ENCODE assay signal across 8 cellular contexts in genomic region chr19:10010247-10010691, GRCh38. TPM values are rescaled to one million over a fixed set of nuclear protein-coding genes. Genes with fewer than 3 reads are reported as not detected.
DNase-seq lines count a peak whose midpoint lies in the region; ATAC-seq, FAIRE-seq and TF ChIP-seq lines count a peak whose summit lies in the region.

Gene COL5A3 (minus strand): TSS chr19:10010504. CDS start chr19:10010385, 119 bp downstream.

- H3K27me3 ChIP-seq in H7 (ENCODE audit: control insufficient read depth, insufficient read depth, low read length) (peaks cover 34% of the 10 kb centered on the region), keratinocyte (ENCODE audit: control insufficient read depth, extremely low read depth, insufficient read depth, low read length) (no peaks in the 10 kb centered on the region), subcutaneous abdominal adipose tissue (ENCODE audit: control insufficient read depth in 5 of 5, insufficient read depth in 4 of 5, low read length in 5 of 5) (peaks cover 0 to 20% (median 11%) of the 10 kb centered on the region in 5 donors), BE2C (peaks cover 62% of the 10 kb centered on the region)

- H3K9me3 ChIP-seq in keratinocyte (ENCODE audit: control insufficient read depth, low read depth, low read length) = no peaks in the 10 kb centered on the region
- H3K9me3 ChIP-seq in subcutaneous abdominal adipose tissue (ENCODE audit: control insufficient read depth in 5 of 5, low read length in 5 of 5) = peaks cover 0 to 3% (median 0%) of the 10 kb centered on the region in 5 donors
- H3K9me3 ChIP-seq in BE2C = no peaks in the 10 kb centered on the region

- H3K4me1 Mint-ChIP-seq in central memory CD8-positive, alpha-beta T cell = peaks cover 32% of the 10 kb centered on the region

- no peak within 1 kb of the TSS for H2AFZ ChIP-seq in keratinocyte (ENCODE audit: control insufficient read depth, low read length)

- peak within 1 kb of the TSS; percentile 74 for H3K4me2 ChIP-seq in keratinocyte (ENCODE audit: control insufficient read depth, extremely low read depth, insufficient read depth, low read depth, low read length)

- dilution Hi-C loops in keratinocyte (cut with MboI; ENCODE audit: extremely low pct_ligation_motif_present, low sequenced_read_pairs) = no loop called here

- no peak within 1 kb of the TSS for H3K9ac ChIP-seq in keratinocyte (ENCODE audit: control insufficient read depth, extremely low read depth, insufficient read depth, low read length)
- peak within 1 kb of the TSS in 3 of 5 donors; percentile 46 to 52 (median 47) for H3K9ac ChIP-seq in subcutaneous abdominal adipose tissue (ENCODE audit: low read length in 5 of 5)

- H3K4me3 Mint-ChIP-seq in central memory CD8-positive, alpha-beta T cell = peak within 1 kb of the TSS; percentile 25

- H3K79me2 ChIP-seq in keratinocyte (ENCODE audit: control insufficient read depth, insufficient read depth, low read length) = no peaks in the 10 kb centered on the region

- peaks cover 10% of the 10 kb centered on the region for H3K36me3 Mint-ChIP-seq in central memory CD8-positive, alpha-beta T cell (ENCODE audit: insufficient read depth)

- TF ChIP-seq POLR2A in GM12892 (IDR thresholded peaks at IDR 0.05; ENCODE audit: low read depth, low read length) = no peak

- no peak for ATAC-seq in central memory CD8-positive, alpha-beta T cell (replicated peaks; ENCODE audit: extremely low read depth, poor library complexity, severe bottlenecking)

- TF ChIP-seq CTCF in keratinocyte (optimal IDR thresholded peaks at IDR 0.05 in 1 of 3, IDR thresholded peaks at IDR 0.05 in 1 of 3, conservative IDR thresholded peaks at IDR 0.05 in 1 of 3; ENCODE audit: extremely low read depth in 1 of 3, insufficient read depth in 2 of 3, low read length in 3 of 3) (no peak), BE2C (IDR thresholded peaks at IDR 0.05; ENCODE audit: low read depth, low read length) (no peak)

- H3K9me3 Mint-ChIP-seq in central memory CD8-positive, alpha-beta T cell = no peaks in the 10 kb centered on the region

- H3K27ac ChIP-seq in keratinocyte (ENCODE audit: control insufficient read depth, insufficient read depth, low read length) (no peak within 1 kb of the TSS), subcutaneous abdominal adipose tissue (ENCODE audit: low read depth, low read length) (peak within 1 kb of the TSS; percentile 98)

- FAIRE-seq in keratinocyte (lab: Jason Lieb, UNC) = no peak
- no peak for FAIRE-seq in GM12892 (lab: Jason Lieb, UNC)

- H4K20me1 ChIP-seq in keratinocyte (ENCODE audit: control insufficient read depth, extremely low read depth, insufficient read depth, low read length) = peaks cover 3% of the 10 kb centered on the region

- peaks cover 83% of the 10 kb centered on the region for H3K27me3 Mint-ChIP-seq in central memory CD8-positive, alpha-beta T cell

- H3K4me1 ChIP-seq in keratinocyte (ENCODE audit: control insufficient read depth, extremely low read depth, insufficient read depth, low read length) (peaks cover 13% of the 10 kb centered on the region), subcutaneous abdominal adipose tissue (ENCODE audit: control insufficient read depth in 5 of 5, insufficient read depth in 5 of 5, low read length in 5 of 5) (peaks cover 19 to 76% (median 70%) of the 10 kb centered on the region in 5 donors), BE2C (no peaks in the 10 kb centered on the region)

- H3K27ac Mint-ChIP-seq in central memory CD8-positive, alpha-beta T cell (ENCODE audit: low read depth) = peak within 1 kb of the TSS; percentile 8

- H3K36me3 ChIP-seq in H7 (replicated peaks; ENCODE audit: control insufficient read depth, insufficient read depth, low read length) (no peaks in the 10 kb centered on the region), keratinocyte (ENCODE audit: control insufficient read depth in 2 of 2, extremely low read depth in 1 of 2, insufficient read depth in 2 of 2, low read length in 2 of 2) (no peaks in the 10 kb centered on the region), subcutaneous abdominal adipose tissue (ENCODE audit: control insufficient read depth in 5 of 5, insufficient read depth in 5 of 5, low read length in 5 of 5) (peaks cover 0 to 8% (median 7%) of the 10 kb centered on the region in 5 donors), BE2C (no peaks in the 10 kb centered on the region)

- peaks cover 5% of the 10 kb centered on the region for H3K9me1 ChIP-seq in keratinocyte (ENCODE audit: control insufficient read depth, extremely low read depth, insufficient read depth, low read length)

- H3K4me3 ChIP-seq in H7 (ENCODE audit: insufficient read depth, low read depth, low read length) = peak within 1 kb of the TSS; percentile 19; the same call in 1 of the 2 replicates
- peak within 1 kb of the TSS; percentile 26 to 46 (median 30) for H3K4me3 ChIP-seq in keratinocyte (ENCODE audit: control insufficient read depth in 2 of 3, extremely low read depth in 1 of 3, insufficient read depth in 2 of 3, low read depth in 1 of 3, low read length in 3 of 3)
- peak within 1 kb of the TSS; percentile 85 to 100 (median 97) for H3K4me3 ChIP-seq in subcutaneous abdominal adipose tissue (ENCODE audit: low read depth in 1 of 5, low read length in 5 of 5)
- no peak within 1 kb of the TSS for H3K4me3 ChIP-seq in BE2C (ENCODE audit: low read depth, low read length)

- peak; percentile 93 for DNase-seq in H7
- no peak for DNase-seq in central memory CD8-positive, alpha-beta T cell (ENCODE audit: low spot score in 2 of 2)
- no peak for DNase-seq in keratinocyte (ENCODE audit: low read depth, low spot score)
- DNase-seq in GM12892 (ENCODE audit: insufficient read length) = no peak
- no peak for DNase-seq in COLO668 (lab: John Stamatoyannopoulos, UW; ENCODE audit: unreplicated experiment)
- DNase-seq in DMS153 treated with DMSO at 0.1 percent for 48 hours (lab: John Stamatoyannopoulos, UW; ENCODE audit: unreplicated experiment) = no peak
- DNase-seq in BE2C = no peak

RNA-seq across cellular contexts. Expression of gene COL5A3, which starts in this region (rescaled TPM):
- total RNA-seq in H7 (2014; rRNA removed; shearing (Covaris generic)) = 0.62 and 1.4 TPM in 2 replicates
- polyA plus RNA-seq in keratinocyte = 0.32 to 0.67 TPM (median 0.43 TPM) in 3 replicates
- polyA plus RNA-seq in keratinocyte (2011; ENCODE audit: low read depth) = not detected
- 0.07 and 0.12 TPM in 2 replicates for polyA plus RNA-seq in keratinocyte (2011; cell fraction: cytosol; rRNA removed)
- polyA plus RNA-seq in keratinocyte (2011; cell fraction: nucleus; rRNA removed) = 1.2 TPM in 2 replicates
- polyA plus RNA-seq in keratinocyte (2012; ENCODE audit: low replicate concordance) = 0.32 and 0.85 TPM in 2 replicates
- 0.42 to 0.76 TPM (median 0.49 TPM) in 3 replicates for polyA minus RNA-seq in keratinocyte
- polyA minus RNA-seq in keratinocyte (2011; cell fraction: cytosol; rRNA and poly(A)+ RNA removed) = 0.38 TPM
- 1.3 and 1.7 TPM in 2 replicates for polyA minus RNA-seq in keratinocyte (2011; cell fraction: nucleus; rRNA and poly(A)+ RNA removed)
- polyA plus RNA-seq in GM12892 (2012; ENCODE audit: missing spikeins) = 0.23 TPM
- polyA plus RNA-seq in BE2C (2012; ENCODE audit: insufficient read depth, insufficient read length, low read depth) = not detected
